12 cellular contexts compared by ENCODE assay signal in the genomic region with DNA sequence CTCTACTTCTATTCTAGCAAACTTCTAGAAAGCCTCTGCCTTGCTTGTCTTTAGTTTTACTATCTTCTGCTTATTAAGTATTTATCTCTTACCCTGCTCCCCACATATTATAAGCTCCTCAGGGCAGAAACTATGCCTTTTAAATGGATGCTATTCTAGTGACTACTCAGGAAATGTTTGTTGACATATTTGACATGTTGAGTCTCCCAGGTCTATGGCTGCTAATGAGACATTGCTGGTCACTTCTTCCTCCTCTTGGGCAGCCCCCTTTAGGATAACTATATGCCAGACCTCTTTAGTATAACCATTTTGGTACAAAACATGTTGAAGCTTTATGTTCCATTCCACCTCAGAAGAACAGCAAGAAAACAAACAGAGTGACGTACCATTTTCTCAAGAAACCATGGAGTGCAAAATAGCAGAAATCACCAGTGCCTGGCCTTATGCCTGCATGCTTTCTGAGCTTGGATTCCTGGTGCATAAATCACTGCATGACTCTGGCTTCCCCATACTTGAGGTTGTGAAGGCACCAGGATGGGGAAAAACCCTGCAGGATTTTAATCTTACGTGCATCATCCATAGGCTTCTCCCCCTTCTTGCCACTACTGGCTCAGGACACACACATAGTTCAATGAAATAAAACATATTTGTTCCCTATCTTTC.
DNase-seq lines count a peak whose midpoint lies in the region; ATAC-seq and TF ChIP-seq lines count a peak whose summit lies in the region.
"Had no signal": no experiment of that assay in that cellular context is flagged by ENCODE, and none has a peak within 500 bp of the region (broad histone marks: within the 10 kb centered on the region; RNA-seq: fewer than 3 reads in every experiment).

No MANE protein-coding gene starts in this region.

- DNase-seq in A172 (ENCODE audit: low spot score) (peak; percentile 85), HS-5 (ENCODE audit: low read depth) (peak; percentile 97), brain pericyte (ENCODE audit: low read depth, low spot score) (peak; percentile 70), kidney epithelial cell (ENCODE audit: low read depth) (peak; percentile 90), hippocampal formation (lab: John Stamatoyannopoulos, UW) (no peak)
- no peak for DNase-seq in activated CD4-positive, alpha-beta T cell treated with anti-CD3 and anti-CD28 coated beads for 36 hours
- DNase-seq: AML-193; NCI-H524; right lobe of liver; stimulated activated CD8-positive, alpha-beta memory T cell treated with anti-CD3 and anti-CD28 coated beads, Interleukin-4, amount 100 ng/mL, for 48 hours had no signal

- intact Hi-C loops in activated CD4-positive, alpha-beta T cell treated with anti-CD3 and anti-CD28 coated beads for 36 hours (cut with DNase I, micrococcal nuclease): no loop called here

- no peak overlapping the region for H3K4me3 Mint-ChIP-seq in activated CD4-positive, alpha-beta T cell treated with anti-CD3 and anti-CD28 coated beads for 36 hours

- H3K36me3 ChIP-seq in kidney epithelial cell (ENCODE audit: control insufficient read depth, insufficient read depth, low read length): no peaks in the 10 kb centered on the region
- H3K36me3 ChIP-seq: right lobe of liver had no signal

- no peak overlapping the region for H3K27ac Mint-ChIP-seq in activated CD4-positive, alpha-beta T cell treated with anti-CD3 and anti-CD28 coated beads for 36 hours

- CTCF ChIA-PET in activated CD4-positive, alpha-beta T cell treated with anti-CD3 and anti-CD28 coated beads for 36 hours (lab: Charles Lee): no interaction called here

- peaks cover 15% of the 10 kb centered on the region for H3K27me3 Mint-ChIP-seq in activated CD4-positive, alpha-beta T cell treated with anti-CD3 and anti-CD28 coated beads for 36 hours

- no peaks in the 10 kb centered on the region for H3K36me3 Mint-ChIP-seq in activated CD4-positive, alpha-beta T cell treated with anti-CD3 and anti-CD28 coated beads for 36 hours (ENCODE audit: low read depth)

- no peaks in the 10 kb centered on the region for H3K27me3 ChIP-seq in kidney epithelial cell (ENCODE audit: control insufficient read depth, insufficient read depth, low read length)
- H3K27me3 ChIP-seq: right lobe of liver had no signal

- no peak for TF ChIP-seq CTCF in kidney epithelial cell (IDR thresholded peaks at IDR 0.05; ENCODE audit: insufficient read depth, low read length, poor library complexity, severe bottlenecking)

- H3K9me3 Mint-ChIP-seq in activated CD4-positive, alpha-beta T cell treated with anti-CD3 and anti-CD28 coated beads for 36 hours (ENCODE audit: low read depth): no peaks in the 10 kb centered on the region

- ATAC-seq in HG03378 (IDR thresholded peaks at IDR 0.05; ENCODE audit: unreplicated experiment) (no peak), HG03460 (IDR thresholded peaks at IDR 0.05; ENCODE audit: unreplicated experiment) (no peak)
- no peak for ATAC-seq in activated CD4-positive, alpha-beta T cell treated with anti-CD3 and anti-CD28 coated beads for 36 hours

- POLR2A ChIA-PET in activated CD4-positive, alpha-beta T cell treated with anti-CD3 and anti-CD28 coated beads for 36 hours (lab: Charles Lee): no interaction called here

- no peak overlapping the region for H3K4me3 ChIP-seq in kidney epithelial cell (ENCODE audit: low read depth, low read length)
- H3K4me3 ChIP-seq: right lobe of liver had no signal

- no peaks in the 10 kb centered on the region for H3K4me1 Mint-ChIP-seq in activated CD4-positive, alpha-beta T cell treated with anti-CD3 and anti-CD28 coated beads for 36 hours

Comparison
In these comparisons a context has a peak if more than half of its experiments do, and no peak if none do; other contexts are left out.
1. DNase-seq: peak in A172 (single experiment), HS-5 (single experiment), brain pericyte (single experiment) and kidney epithelial cell (single experiment); none in hippocampal formation (0 of 2) and activated CD4-positive, alpha-beta T cell treated with anti-CD3 and anti-CD28 coated beads for 36 hours (single experiment).